Comparison of ENCODE assay signal across 16 cellular contexts in genomic region chr10:128914681-128915080, GRCh38.
"Had no signal": no experiment of that assay in that cellular context is flagged by ENCODE, and none has a peak within 500 bp of the region (broad histone marks: within the 10 kb centered on the region; RNA-seq: fewer than 3 reads in every experiment).

No MANE protein-coding gene starts in this region.

- H3K36me3 ChIP-seq: brain microvascular endothelial cell, ovary, transverse colon, vagina had no signal

- DNase-seq: activated B cell treated with CpG ODN at 0.5 μM for 24 hours; activated CD4-positive, alpha-beta T cell treated with anti-CD3 and anti-CD28 coated beads, Interleukin-2, amount 10 ng/mL, durations not matched to agents 24 days and 14 days; activated CD8-positive, alpha-beta memory T cell treated with anti-CD3 and anti-CD28 coated beads, Interleukin-2, amount 50 U/mL, for 48 hours; activated naive CD8-positive, alpha-beta T cell treated with anti-CD3 and anti-CD28 coated beads for 36 hours; brain microvascular endothelial cell; dermis blood vessel endothelial cell; effector memory CD8-positive, alpha-beta T cell; kidney glomerular epithelial cell; ovary; stimulated activated CD4-positive, alpha-beta T cell treated with anti-CD3 and anti-CD28 coated beads, Interleukin-15, amount 100 ng/mL, for 24 hours; stimulated activated CD4-positive, alpha-beta T cell treated with anti-CD3 and anti-CD28 coated beads, Interleukin-4, amount 100 ng/mL, for 1 hour; stimulated activated naive CD4-positive, alpha-beta T cell; T-helper 2 cell; transverse colon had no signal

- H3K9me3 ChIP-seq: ovary, transverse colon, vagina had no signal

- H3K27ac ChIP-seq: brain microvascular endothelial cell, ovary, skin epidermis, transverse colon, vagina had no signal

- H3K4me1 ChIP-seq: transverse colon, vagina had no signal

- H3K4me3 ChIP-seq: ovary, skin epidermis, transverse colon, vagina had no signal

- ATAC-seq: effector memory CD8-positive, alpha-beta T cell had no signal

- H3K27me3 ChIP-seq: brain microvascular endothelial cell, ovary, transverse colon, vagina had no signal
